Comparison of ENCODE assay signal across 8 cellular contexts in genomic region chr17:79074650-79075432, GRCh38. TPM values are rescaled to one million over a fixed set of nuclear protein-coding genes. Genes with fewer than 3 reads are reported as not detected.
DNase-seq lines count a peak whose midpoint lies in the region; ATAC-seq and TF ChIP-seq lines count a peak whose summit lies in the region.

Gene ENGASE (plus strand): TSS chr17:79074824. CDS start chr17:79074945, 121 bp downstream.

- H3K36me3 ChIP-seq in kidney epithelial cell (ENCODE audit: control insufficient read depth, insufficient read depth, low read length): no peaks in the 10 kb centered on the region

- DNase-seq in AG09319 (ENCODE audit: extremely low read depth, low read depth) (peak; percentile 68), NCI-H460 (ENCODE audit: extremely low read depth, low read depth) (peak; percentile 93), cerebellum (ENCODE audit: low spot score) (peak; percentile 97), kidney epithelial cell (ENCODE audit: low read depth) (peak; percentile 61)
- peak; percentile 85 to 87 for DNase-seq in activated CD4-positive, alpha-beta T cell treated with anti-CD3 and anti-CD28 coated beads for 24 hours (ENCODE audit: low read depth in 2 of 2)
- peak; percentile 79 to 87 for DNase-seq in stimulated activated CD4-positive, alpha-beta T cell treated with anti-CD3 and anti-CD28 coated beads, Interleukin-15, amount 100 ng/mL, for 1 hour (ENCODE audit: low read depth in 1 of 2, low spot score in 1 of 2)

- TF ChIP-seq POLR2A in GM19099 (IDR thresholded peaks at IDR 0.05; ENCODE audit: extremely low read depth, insufficient read length, low read depth): peak; percentile 62

- peak within 1 kb of the TSS; percentile 71 for H3K4me3 ChIP-seq in kidney epithelial cell (ENCODE audit: low read depth, low read length)

- peak; percentile 50 for ATAC-seq in HG03378 (IDR thresholded peaks at IDR 0.05; ENCODE audit: unreplicated experiment)

- no peak for TF ChIP-seq CTCF in AG09319 (IDR thresholded peaks at IDR 0.05; ENCODE audit: low read depth, low read length)
- no peak for TF ChIP-seq CTCF in kidney epithelial cell (IDR thresholded peaks at IDR 0.05; ENCODE audit: insufficient read depth, low read length, poor library complexity, severe bottlenecking)

- H3K27me3 ChIP-seq in kidney epithelial cell (ENCODE audit: control insufficient read depth, insufficient read depth, low read length): no peaks in the 10 kb centered on the region

RNA-seq across cellular contexts. Expression of gene ENGASE, which starts in this region (rescaled TPM):
- total RNA-seq in NCI-H460 (2014; rRNA removed; shearing (Covaris generic)): 4.4 and 8.5 TPM in 2 replicates
- 93.5 and 95.9 TPM in 2 replicates for polyA plus RNA-seq in NCI-H460 (2014; cell fraction: nucleus; rRNA removed)
- total RNA-seq in cerebellum (12.5 TPM), kidney epithelial cell (9.0 and 11.4 TPM in 2 replicates)

Comparison
In these comparisons a context has a peak if more than half of its experiments do, and no peak if none do; other contexts are left out.
1. Peak in every context shown above with its lines: DNase-seq, ATAC-seq and H3K4me3 ChIP-seq.